Comparison of ENCODE assay signal across 8 cellular contexts in the genomic region with DNA sequence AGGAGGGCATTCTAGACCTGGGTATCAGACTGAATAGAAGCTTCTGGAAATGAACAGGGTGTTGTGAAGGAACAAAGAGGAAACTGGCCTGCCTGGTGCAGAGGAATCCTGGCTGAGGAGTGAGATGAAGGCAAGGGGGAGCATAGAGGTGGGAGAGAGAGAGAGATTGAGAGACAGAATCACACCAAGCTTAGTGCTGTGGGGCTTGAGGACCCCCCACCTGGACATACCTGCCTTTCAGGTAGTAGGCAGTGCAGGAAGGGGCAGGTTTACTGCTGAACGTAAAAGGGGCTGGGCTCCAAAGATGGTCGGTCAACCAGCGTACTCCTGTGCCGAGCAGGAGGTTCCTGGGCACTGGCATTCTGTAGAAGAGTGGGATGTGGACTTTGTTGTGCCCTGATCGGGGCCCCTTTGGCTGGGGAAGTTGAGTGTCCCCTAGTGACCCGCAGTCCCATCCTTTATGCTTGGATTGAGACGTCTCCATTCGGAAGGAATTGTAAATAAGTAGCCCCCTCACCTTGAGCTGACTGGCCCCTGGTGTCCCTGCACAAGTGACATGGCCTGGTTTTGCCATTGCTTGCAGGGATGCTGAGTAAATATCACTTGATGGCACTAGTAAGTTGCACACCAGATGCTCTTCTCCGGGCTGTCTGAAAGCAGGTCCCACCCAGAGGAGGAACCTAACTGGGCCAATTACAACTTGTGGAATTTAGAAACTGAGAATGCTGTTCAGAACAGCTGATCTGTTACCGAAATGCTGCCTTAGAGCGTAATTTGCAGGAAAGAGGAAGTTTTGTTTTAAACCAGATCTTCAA. TPM values are rescaled to one million over a fixed set of nuclear protein-coding genes. Genes with fewer than 3 reads are reported as not detected.
DNase-seq lines count a peak whose midpoint lies in the region; TF ChIP-seq lines count a peak whose summit lies in the region.

No MANE protein-coding gene starts in this region.

- POLR2A ChIA-PET in BJ (lab: Charles Lee): no interaction called here

- no peaks in the 10 kb centered on the region for H3K9me3 ChIP-seq in WERI-Rb-1 (ENCODE audit: severe bottlenecking)
- no peaks in the 10 kb centered on the region for H3K9me3 ChIP-seq in liver (ENCODE audit: control insufficient read depth in 4 of 4, low read length in 3 of 4)

- no peaks in the 10 kb centered on the region for H3K27me3 ChIP-seq in BJ (ENCODE audit: control insufficient read depth, insufficient read depth, low read length)
- H3K27me3 ChIP-seq in WERI-Rb-1 (ENCODE audit: insufficient read depth, low read depth, severe bottlenecking): no peaks in the 10 kb centered on the region
- no peaks in the 10 kb centered on the region for H3K27me3 ChIP-seq in liver (ENCODE audit: control insufficient read depth in 4 of 4, insufficient read depth in 4 of 4, low read length in 3 of 4)

- no peak for TF ChIP-seq CTCF in BJ (IDR thresholded peaks at IDR 0.05; ENCODE audit: insufficient read depth, low read depth, low read length)
- TF ChIP-seq CTCF in WERI-Rb-1 (IDR thresholded peaks at IDR 0.05; ENCODE audit: low read depth, low read length): no peak
- TF ChIP-seq CTCF in liver (IDR thresholded peaks at IDR 0.05; ENCODE audit: low read depth, low read length, missing input control): no peak

- CTCF ChIA-PET in BJ (lab: Yijun Ruan, JAX): interaction anchor here (0.6 to 2.2 kb wide), 5 partner anchors 45 to 295 kb away, joined by 3 to 15 read pairs (median 3); no protein-coding TSS in a partner anchor

- peaks cover 5 to 29% (median 18%) of the 10 kb centered on the region in 4 donors for H3K4me1 ChIP-seq in liver (ENCODE audit: control insufficient read depth in 4 of 4, insufficient read depth in 4 of 4, low read length in 3 of 4)

- no peaks in the 10 kb centered on the region; the same call in 1 of the 2 replicates for H3K36me3 ChIP-seq in BJ (ENCODE audit: control insufficient read depth, insufficient read depth, low read length)
- H3K36me3 ChIP-seq in WERI-Rb-1: peaks cover 3% of the 10 kb centered on the region; the same call in 1 of the 2 replicates
- H3K36me3 ChIP-seq in liver (ENCODE audit: control insufficient read depth in 4 of 4, insufficient read depth in 3 of 4, low read depth in 1 of 4, low read length in 3 of 4): peaks cover 0 to under 1% (median 0%) of the 10 kb centered on the region in 4 donors

- WGBS in liver: 54% methylated on average over 11 of the region's 11 CpGs

- H3K4me3 ChIP-seq in BJ (ENCODE audit: low read depth, low read length) (peak overlapping the region; percentile 89), WERI-Rb-1 (ENCODE audit: low read depth, low read length) (peak overlapping the region; percentile 80), liver (ENCODE audit: low read depth in 1 of 3, low read length in 3 of 3) (peak overlapping the region in 1 of 3 donors; percentile 96)

- peak; percentile 48 to 52 for TF ChIP-seq RAD21 in liver (IDR thresholded peaks at IDR 0.05)

- DNase-seq in BJ (ENCODE audit: low read depth) (peak; percentile 58), GM19240 (ENCODE audit: insufficient read length, low spot score) (peak; percentile 81), HUDEP-2 (lab: John Stamatoyannopoulos, UW; ENCODE audit: unreplicated experiment in 76 of 76) (peak in 71 of 76 experiments; percentile 11 to 85 (median 57)), WERI-Rb-1 (no peak), dermis blood vessel endothelial cell (peak; percentile 42), NCI-H146 (lab: John Stamatoyannopoulos, UW) (no peak)
- peak; percentile 12 to 17 for DNase-seq in stimulated activated CD8-positive, alpha-beta memory T cell treated with anti-CD3 and anti-CD28 coated beads, Interleukin-15, amount 100 ng/mL, for 4 hours (ENCODE audit: low read depth in 2 of 2)

- H3K9ac ChIP-seq in liver (ENCODE audit: low read depth in 1 of 2, low read length in 2 of 2): peak overlapping the region in 1 of 2 donors; percentile 85

- H3K27ac ChIP-seq in WERI-Rb-1 (no peak overlapping the region), liver (ENCODE audit: low read depth in 1 of 2, low read length in 2 of 2) (peak overlapping the region in 1 of 2 donors; percentile 16)

TF ChIP-seq in liver, 16 proteins besides CTCF, POLR2A, EP300 and RAD21:
- TF ChIP-seq, protein P1, sequence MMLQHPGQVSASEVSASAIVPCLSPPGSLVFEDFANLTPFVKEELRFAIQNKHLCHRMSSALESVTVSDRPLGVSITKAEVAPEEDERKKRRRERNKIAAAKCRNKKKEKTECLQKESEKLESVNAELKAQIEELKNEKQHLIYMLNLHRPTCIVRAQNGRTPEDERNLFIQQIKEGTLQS (IDR thresholded peaks at IDR 0.05): no peak
- TF ChIP-seq FOXA2 (IDR thresholded peaks at IDR 0.05) (no peak), REST (IDR thresholded peaks at IDR 0.05) (no peak)

RNA-seq across cellular contexts. Expression of gene UBE2F, which starts 1.4 kb away (rescaled TPM):
- polyA plus RNA-seq in BJ (2011; rRNA removed) (47.9 and 67.4 TPM in 2 replicates), liver (10 to 100 TPM; 32.6 to 55.3 TPM)
- polyA minus RNA-seq in BJ (2011; rRNA and poly(A)+ RNA removed): 13.8 and 15.4 TPM in 2 replicates
- total RNA-seq in dermis blood vessel endothelial cell (59.0 and 59.4 TPM in 2 replicates), liver (10 to 100 TPM; 30.5 to 31.6 TPM)

Comparison
In these comparisons a context has a peak if more than half of its experiments do, and no peak if none do; other contexts are left out.
1. DNase-seq: peak in BJ (single experiment), GM19240 (single experiment), HUDEP-2 (71 of 76), dermis blood vessel endothelial cell (single experiment) and stimulated activated CD8-positive, alpha-beta memory T cell treated with anti-CD3 and anti-CD28 coated beads, Interleukin-15, amount 100 ng/mL, for 4 hours (2 of 2); none in WERI-Rb-1 (single experiment) and NCI-H146 (single experiment).